ENCODE assay signal across 29 cellular contexts in genomic region chr18:52311331-52311730, GRCh38. TPM values are rescaled to one million over a fixed set of nuclear protein-coding genes. Genes with fewer than 3 reads are reported as not detected.
"Had no signal": no experiment of that assay in that cellular context is flagged by ENCODE, and none has a peak within 500 bp of the region (broad histone marks: within the 10 kb centered on the region; RNA-seq: fewer than 3 reads in every experiment).

No MANE protein-coding gene starts in this region.

- H3K27ac ChIP-seq: ascending aorta, SJCRH30, SK-N-MC had no signal

- DNase-seq: activated CD4-positive, alpha-beta T cell treated with anti-CD3 and anti-CD28 coated beads for 36 hours; activated CD4-positive, alpha-beta T cell treated with anti-CD3 and anti-CD28 coated beads, Interleukin-2, amount 10 ng/mL, durations not matched to agents 7 days and 5 days; activated CD4-positive, alpha-beta T cell treated with anti-CD3 and anti-CD28 coated beads, Interleukin-2, amount 50 U/mL, for 48 hours; activated CD8-positive, alpha-beta T cell treated with anti-CD3 and anti-CD28 coated beads, Interleukin-2, amount 10 ng/mL, durations not matched to agents 7 days and 5 days; activated gamma-delta T cell; activated naive CD4-positive, alpha-beta T cell treated with Interleukin-2 at 50 U/mL for 16 hours; activated naive CD8-positive, alpha-beta T cell treated with anti-CD3 and anti-CD28 coated beads, Interleukin-2, amount 10 ng/mL, durations not matched to agents 7 days and 5 days; activated T-cell treated with anti-CD3 and anti-CD28 coated beads, Interleukin-2, amount 50 U/mL, for 24 hours; amygdala; NCI-H1048; NCI-H146; NCI-H187; NCI-H2029 treated with DMSO at 0.1 percent for 48 hours; NCI-H2107; NCI-H226; NCI-H446 treated with DMSO at 0.1 percent for 48 hours; NCI-H524; NCI-H774; SHP77; SJCRH30 had no signal

- H3K27me3 ChIP-seq: ascending aorta, SJCRH30 had no signal

- FAIRE-seq: K562 had no signal

- H3K4me3 ChIP-seq: ascending aorta, K562, SJCRH30, SK-N-MC had no signal

- H3K36me3 ChIP-seq: ascending aorta, SJCRH30 had no signal

- H3K9me3 ChIP-seq: ascending aorta, SJCRH30 had no signal

- H3K4me1 ChIP-seq: ascending aorta, SJCRH30 had no signal

RNA-seq across cellular contexts. Expression of gene DCC, which starts 28.7 kb away (rescaled TPM):
- total RNA-seq: activated CD4-positive, alpha-beta T cell treated with anti-CD3 and anti-CD28 coated beads for 36 hours; activated CD4-positive, alpha-beta T cell treated with anti-CD3 and anti-CD28 coated beads, Interleukin-2, amount 10 ng/mL, durations not matched to agents 7 days and 5 days; activated CD8-positive, alpha-beta T cell treated with anti-CD3 and anti-CD28 coated beads, Interleukin-2, amount 10 ng/mL, durations not matched to agents 7 days and 5 days; activated naive CD8-positive, alpha-beta T cell treated with anti-CD3 and anti-CD28 coated beads, Interleukin-2, amount 10 ng/mL, durations not matched to agents 7 days and 5 days; activated T-helper 2 cell treated with anti-CD3 and anti-CD28 coated beads, Interferon-gamma antibody, Interleukin-2, Interleukin-4, amounts not matched to agents 10 μg/mL and 5 μg/mL and 100 μg/mL, durations not matched to agents 14 hours and 24 hours and 36 hours; ascending aorta; cardiac septum; K562; M059J; RPMI7951; T-helper 1 cell treated with Interleukin-12 subunit alpha and Interleukin-12 subunit beta and Interleukin-4 antibody, amounts not matched to agents 30 ng/mL and 1 ng/mL, for 36 hours; T-helper 2 cell treated with Interferon-gamma antibody and Interleukin-4, amounts not matched to agents 100 ng/mL and 5 ng/mL, for 36 hours had no signal
- polyA plus RNA-seq: K562 had no signal
